12 cellular contexts compared by ENCODE assay signal in the genomic region with DNA sequence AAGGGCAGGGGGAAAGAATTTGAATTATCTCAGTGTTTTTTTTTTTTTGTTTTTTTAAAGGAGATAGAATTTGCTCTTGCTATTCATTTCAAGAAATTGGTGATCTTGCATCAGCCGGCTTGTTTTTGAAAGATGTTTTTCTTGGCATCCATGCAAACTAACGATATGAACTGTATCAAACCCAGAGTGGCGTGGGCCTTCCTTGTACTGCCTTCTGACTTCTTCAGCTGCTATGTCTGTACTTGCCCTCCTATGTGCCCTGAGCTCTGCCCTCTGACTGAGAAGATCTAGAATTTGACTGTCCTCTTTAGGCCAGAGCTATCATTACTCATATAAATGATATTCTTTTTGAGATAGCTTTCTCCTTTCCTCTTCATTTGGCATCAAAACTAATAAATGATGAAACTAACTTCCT.
DNase-seq lines count a peak whose midpoint lies in the region; ATAC-seq and TF ChIP-seq lines count a peak whose summit lies in the region.
"Had no signal": no experiment of that assay in that cellular context is flagged by ENCODE, and none has a peak within 500 bp of the region (broad histone marks: within the 10 kb centered on the region; RNA-seq: fewer than 3 reads in every experiment).

No MANE protein-coding gene starts in this region.

- no peaks in the 10 kb centered on the region for H3K27me3 ChIP-seq in right atrium auricular region
- no peaks in the 10 kb centered on the region for H3K27me3 ChIP-seq in upper lobe of right lung
- H3K27me3 ChIP-seq in PC-9 (ENCODE audit: insufficient read depth, low read depth), result no peaks in the 10 kb centered on the region
- H3K27me3 ChIP-seq: BE2C, neutrophil had no signal

- CTCF ChIA-PET in activated CD8-positive, alpha-beta T cell treated with anti-CD3 and anti-CD28 coated beads for 36 hours (lab: Charles Lee), result interaction anchor here (0.7 kb wide), 1 partner anchor 13 kb away, joined by 3 read pairs; no protein-coding TSS in a partner anchor
- CTCF ChIA-PET in PC-9 (lab: Charles Lee), result no interaction called here

- H3K27me3 Mint-ChIP-seq in activated CD8-positive, alpha-beta T cell treated with anti-CD3 and anti-CD28 coated beads for 36 hours, result no peaks in the 10 kb centered on the region
- H3K27me3 Mint-ChIP-seq: dendritic cell treated with granulocyte-macrophage colony-stimulating factor and Interleukin-4, amounts not matched to agents 40 ng/mL and 50 ng/mL, for 4 days had no signal

- H3K4me1 Mint-ChIP-seq in activated CD8-positive, alpha-beta T cell treated with anti-CD3 and anti-CD28 coated beads for 36 hours (ENCODE audit: low read depth), result peaks cover 3% of the 10 kb centered on the region

- no peaks in the 10 kb centered on the region for H3K9me2 ChIP-seq in PC-9 (ENCODE audit: insufficient read depth)

- H3K27ac ChIP-seq in right atrium auricular region, result no peak overlapping the region
- H3K27ac ChIP-seq in upper lobe of right lung, result no peak overlapping the region
- H3K27ac ChIP-seq in PC-9, result no peak overlapping the region
- H3K27ac ChIP-seq: neutrophil had no signal

- H3K36me3 ChIP-seq in right atrium auricular region (no peaks in the 10 kb centered on the region), upper lobe of right lung (no peaks in the 10 kb centered on the region), PC-9 (ENCODE audit: low read depth) (no peaks in the 10 kb centered on the region)
- H3K36me3 ChIP-seq: BE2C, neutrophil had no signal

- POLR2A ChIA-PET in activated CD8-positive, alpha-beta T cell treated with anti-CD3 and anti-CD28 coated beads for 36 hours (lab: Charles Lee), result no interaction called here
- POLR2A ChIA-PET in PC-9 (lab: Charles Lee; ENCODE audit: unreplicated experiment), result no interaction called here

- H3K36me3 Mint-ChIP-seq in activated CD8-positive, alpha-beta T cell treated with anti-CD3 and anti-CD28 coated beads for 36 hours (ENCODE audit: low read depth), result peaks cover 3% of the 10 kb centered on the region

- no peak overlapping the region for H3K27ac Mint-ChIP-seq in activated CD8-positive, alpha-beta T cell treated with anti-CD3 and anti-CD28 coated beads for 36 hours
- H3K27ac Mint-ChIP-seq: dendritic cell treated with granulocyte-macrophage colony-stimulating factor and Interleukin-4, amounts not matched to agents 40 ng/mL and 50 ng/mL, for 4 days had no signal

- no peak for TF ChIP-seq POLR2A in lower leg skin (IDR thresholded peaks at IDR 0.05)

- no peaks in the 10 kb centered on the region; the same call in 1 of the 2 replicates for H4K20me1 ChIP-seq in PC-9 (ENCODE audit: insufficient read depth)

- no peak overlapping the region for H3K4me2 ChIP-seq in PC-9

- no TSS peak for BruUV-seq in PC-9 (replicated peaks; lab: Mats Ljungman, UMichigan)

- H3K4me3 Mint-ChIP-seq in activated CD8-positive, alpha-beta T cell treated with anti-CD3 and anti-CD28 coated beads for 36 hours, result no peak overlapping the region
- H3K4me3 Mint-ChIP-seq: dendritic cell treated with granulocyte-macrophage colony-stimulating factor and Interleukin-4, amounts not matched to agents 40 ng/mL and 50 ng/mL, for 4 days had no signal

- no peak overlapping the region for H3K4me3 ChIP-seq in right atrium auricular region
- H3K4me3 ChIP-seq in astrocyte of the cerebellum (ENCODE audit: low read depth, low read length), result no peak overlapping the region
- no peak overlapping the region for H3K4me3 ChIP-seq in upper lobe of right lung
- no peak overlapping the region for H3K4me3 ChIP-seq in PC-9
- H3K4me3 ChIP-seq in lower leg skin (ENCODE audit: low read depth, poor library complexity, severe bottlenecking), result no peak overlapping the region

- H3K79me2 ChIP-seq in PC-9 (ENCODE audit: low read depth), result no peaks in the 10 kb centered on the region

- 19 to 22% methylated on average over 3 of the region's 3 CpGs for WGBS in lower leg skin, 2 donors

- intact Hi-C loops in Right ventricle myocardium inferior (cut with DNase I), result no loop called here
- intact Hi-C loops in left cardiac atrium (cut with DNase I), result no loop called here
- intact Hi-C loops in upper lobe of right lung (cut with DNase I), result no loop called here
- intact Hi-C loops in activated CD8-positive, alpha-beta T cell treated with anti-CD3 and anti-CD28 coated beads for 36 hours (cut with micrococcal nuclease), result no loop called here
- intact Hi-C loops in PC-9 (cut with micrococcal nuclease; ENCODE audit: unreplicated experiment), result no loop called here
- intact Hi-C loops in lower leg skin (cut with DNase I; ENCODE audit: low total_unique reads), result no loop called here

- no peak overlapping the region for H2AFZ ChIP-seq in PC-9

- ATAC-seq in Right ventricle myocardium inferior (peak; percentile 50), left cardiac atrium (peak; percentile 78 to 98), upper lobe of right lung (peak; percentile 52)
- no peak for ATAC-seq in activated CD8-positive, alpha-beta T cell treated with anti-CD3 and anti-CD28 coated beads for 36 hours

- no peaks in the 10 kb centered on the region for H3F3A ChIP-seq in PC-9 (ENCODE audit: insufficient read depth, low read depth)

- H3K9me3 ChIP-seq in right atrium auricular region (no peaks in the 10 kb centered on the region), upper lobe of right lung (no peaks in the 10 kb centered on the region), PC-9 (ENCODE audit: insufficient read depth, low read depth) (no peaks in the 10 kb centered on the region)
- H3K9me3 ChIP-seq: BE2C, neutrophil had no signal

- H3K4me1 ChIP-seq in right atrium auricular region (peaks cover 0 to 7% of the 10 kb centered on the region in 2 donors), upper lobe of right lung (peaks cover 5% of the 10 kb centered on the region), PC-9 (replicated peaks; ENCODE audit: insufficient read depth) (no peaks in the 10 kb centered on the region)

- in situ Hi-C loops in astrocyte of the cerebellum (cut with HindIII; ENCODE audit: low sequenced_read_pairs), result no loop called here

- no peaks in the 10 kb centered on the region for H3K9me3 Mint-ChIP-seq in activated CD8-positive, alpha-beta T cell treated with anti-CD3 and anti-CD28 coated beads for 36 hours
- H3K9me3 Mint-ChIP-seq: dendritic cell treated with granulocyte-macrophage colony-stimulating factor and Interleukin-4, amounts not matched to agents 40 ng/mL and 50 ng/mL, for 4 days had no signal

- DNase-seq in Right ventricle myocardium inferior (ENCODE audit: missing footprints), result no peak
- no peak for DNase-seq in right atrium auricular region (ENCODE audit: low spot score)
- DNase-seq in astrocyte of the cerebellum (ENCODE audit: low read depth), result peak; percentile 38
- DNase-seq in left cardiac atrium, result peak; percentile 49
- DNase-seq in upper lobe of right lung, result no peak
- no peak for DNase-seq in activated CD8-positive, alpha-beta T cell treated with anti-CD3 and anti-CD28 coated beads for 36 hours
- no peak for DNase-seq in PC-9
- DNase-seq in lower leg skin (ENCODE audit: low spot score in 2 of 2), result no peak
- DNase-seq: BE2C, NCI-H1105 treated with DMSO at 0.1 percent for 48 hours had no signal

- no peak for TF ChIP-seq CTCF in right atrium auricular region (IDR thresholded peaks at IDR 0.05)
- TF ChIP-seq CTCF in astrocyte of the cerebellum (IDR thresholded peaks at IDR 0.05; ENCODE audit: low read depth, low read length, missing control alignments), result no peak
- no peak for TF ChIP-seq CTCF in upper lobe of right lung (IDR thresholded peaks at IDR 0.05)
- TF ChIP-seq CTCF in activated CD8-positive, alpha-beta T cell treated with anti-CD3 and anti-CD28 coated beads for 36 hours (IDR thresholded peaks at IDR 0.05), result no peak
- no peak for TF ChIP-seq CTCF in PC-9 (conservative IDR thresholded peaks at IDR 0.05)
- no peak for TF ChIP-seq CTCF in lower leg skin (IDR thresholded peaks at IDR 0.05)

Comparison
In these comparisons a context has a peak if more than half of its experiments do, and no peak if none do; other contexts are left out.
1. DNase-seq: peak in astrocyte of the cerebellum (single experiment) and left cardiac atrium (single experiment); none in Right ventricle myocardium inferior (single experiment), right atrium auricular region (single experiment), upper lobe of right lung (single experiment), activated CD8-positive, alpha-beta T cell treated with anti-CD3 and anti-CD28 coated beads for 36 hours (single experiment), PC-9 (0 of 2) and lower leg skin (0 of 2).